23 cellular contexts compared by ENCODE assay signal in the genomic region with DNA sequence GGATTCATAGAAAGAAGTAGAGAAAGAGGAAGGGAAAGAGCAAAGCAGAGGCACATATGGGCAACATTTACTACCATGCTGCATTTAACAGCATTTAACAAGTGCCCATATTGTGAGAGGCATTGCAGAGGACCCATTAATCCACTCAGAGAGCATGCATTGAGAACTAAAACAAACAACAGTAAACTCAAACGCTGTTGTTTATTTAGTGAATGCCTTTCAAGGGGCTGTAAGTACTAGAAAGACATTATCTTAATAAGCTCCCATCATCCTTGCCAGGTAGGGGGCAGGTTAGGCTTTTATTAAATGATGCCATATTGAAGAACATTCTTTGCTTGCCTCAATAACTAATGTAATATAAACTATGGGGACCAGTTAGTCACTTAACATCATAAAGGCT.
DNase-seq lines count a peak whose midpoint lies in the region; ATAC-seq and TF ChIP-seq lines count a peak whose summit lies in the region.
"Had no signal": no experiment of that assay in that cellular context is flagged by ENCODE, and none has a peak within 500 bp of the region (broad histone marks: within the 10 kb centered on the region; RNA-seq: fewer than 3 reads in every experiment).

No MANE protein-coding gene starts in this region.

- H3K9me3 Mint-ChIP-seq in WTC11: 0 out of 2 replicates have a peak, but pooled peaks cover under 1% of the 10 kb centered on the region
- H3K9me3 Mint-ChIP-seq: activated naive CD4-positive, alpha-beta T cell treated with anti-CD3 and anti-CD28 coated beads for 36 hours had no signal

- no peak overlapping the region for H3K27ac Mint-ChIP-seq in WTC11
- H3K27ac Mint-ChIP-seq: activated naive CD4-positive, alpha-beta T cell treated with anti-CD3 and anti-CD28 coated beads for 36 hours; CD14-positive monocyte; stimulated activated naive B cell treated with anti-CD40 and anti-IgM and Interleukin-4, amounts not matched to agents 10 μg/mL and 1 μg/mL and 100 μg/mL, for 72 hours had no signal

- no peaks in the 10 kb centered on the region for H3K4me1 ChIP-seq in HEK293 (ENCODE audit: control insufficient read depth, insufficient read depth, low read length)
- H3K4me1 ChIP-seq in adrenal gland (replicated peaks in 1 of 2): no peaks in the 10 kb centered on the region
- H3K4me1 ChIP-seq: left lung, prostate gland, suprapubic skin had no signal

- H3K36me3 ChIP-seq in HEK293 (ENCODE audit: control insufficient read depth in 2 of 2, insufficient read depth in 1 of 2, low read length in 2 of 2) (no peaks in the 10 kb centered on the region), adrenal gland (replicated peaks in 1 of 2) (no peaks in the 10 kb centered on the region)
- H3K36me3 ChIP-seq: brain microvascular endothelial cell, left lung, neutrophil, prostate gland, suprapubic skin had no signal

- DNase-seq in NCI-H1436 (lab: John Stamatoyannopoulos, UW) (peak; percentile 76), NCI-H345 treated with DMSO at 0.1 percent for 48 hours (lab: John Stamatoyannopoulos, UW; ENCODE audit: unreplicated experiment) (peak; percentile 39), WTC11 (ENCODE audit: low spot score) (no peak), adrenal gland (no peak), mesenteric fat pad (ENCODE audit: low spot score) (no peak)
- DNase-seq: activated CD4-positive, alpha-beta T cell treated with anti-CD3 and anti-CD28 coated beads, Interleukin-2, amount 50 U/mL, for 4 hours; activated naive CD4-positive, alpha-beta T cell treated with anti-CD3 and anti-CD28 coated beads for 36 hours; amniotic stem cell; brain microvascular endothelial cell; Calu3; GM23248; left lung; mesenchymal stem cell; NCI-H526 treated with DMSO at 0.1 percent for 48 hours; stimulated activated CD4-positive, alpha-beta T cell treated with anti-CD3 and anti-CD28 coated beads, Interleukin-4, amount 100 ng/mL, for 4 hours; stimulated activated naive B cell treated with anti-CD40 and anti-IgM and Interleukin-4, amounts not matched to agents 10 μg/mL and 1 μg/mL and 100 μg/mL, for 72 hours had no signal

- peaks cover 11% of the 10 kb centered on the region for H3K4me1 Mint-ChIP-seq in WTC11
- H3K4me1 Mint-ChIP-seq: CD14-positive monocyte; stimulated activated naive B cell treated with anti-CD40 and anti-IgM and Interleukin-4, amounts not matched to agents 10 μg/mL and 1 μg/mL and 100 μg/mL, for 72 hours had no signal

- H3K27me3 Mint-ChIP-seq in WTC11 (ENCODE audit: low read depth): peaks cover 92% of the 10 kb centered on the region
- H3K27me3 Mint-ChIP-seq: stimulated activated naive B cell treated with anti-CD40 and anti-IgM and Interleukin-4, amounts not matched to agents 10 μg/mL and 1 μg/mL and 100 μg/mL, for 72 hours had no signal

- no peaks in the 10 kb centered on the region for H3K36me3 Mint-ChIP-seq in WTC11
- H3K36me3 Mint-ChIP-seq: CD14-positive monocyte; stimulated activated naive B cell treated with anti-CD40 and anti-IgM and Interleukin-4, amounts not matched to agents 10 μg/mL and 1 μg/mL and 100 μg/mL, for 72 hours had no signal

- 4 to 40% (median 11%) methylated on average over 1 of the region's 1 CpG for WGBS in adrenal gland, 4 donors

- no peaks in the 10 kb centered on the region for H3K27me3 ChIP-seq in adrenal gland
- H3K27me3 ChIP-seq: brain microvascular endothelial cell, left lung, neutrophil, suprapubic skin had no signal

- TF ChIP-seq CTCF in HEK293 (tag by site-specific recombination; IDR thresholded peaks at IDR 0.05): no peak
- no peak for TF ChIP-seq CTCF in WTC11 (IDR thresholded peaks at IDR 0.05)
- no peak for TF ChIP-seq CTCF in adrenal gland (IDR thresholded peaks at IDR 0.05)

- POLR2A ChIA-PET in HEK293 (lab: Yijun Ruan, JAX): no interaction called here
- POLR2A ChIA-PET in WTC11 (lab: Charles Lee): no interaction called here

- no peak overlapping the region for H3K4me3 ChIP-seq in HEK293 (ENCODE audit: low read depth, low read length)
- H3K4me3 ChIP-seq in adrenal gland: no peak overlapping the region
- H3K4me3 ChIP-seq: GM23248, left lung, prostate gland, suprapubic skin had no signal

- H3K9me3 ChIP-seq in HEK293 (ENCODE audit: control insufficient read depth, insufficient read depth, low read depth, low read length) (no peaks in the 10 kb centered on the region), adrenal gland (replicated peaks in 1 of 3) (no peaks in the 10 kb centered on the region)
- H3K9me3 ChIP-seq: neutrophil, prostate gland, suprapubic skin had no signal

- intact Hi-C loops in adrenal gland (cut with DNase I): no loop called here

- CTCF ChIA-PET in HEK293 (lab: Yijun Ruan, JAX): interaction anchor here (0.7 kb wide), 1 partner anchor 262 kb away, joined by 3 read pairs; no protein-coding TSS in a partner anchor
- CTCF ChIA-PET in WTC11 (lab: Charles Lee): no interaction called here

- H3K27ac ChIP-seq in HEK293 (ENCODE audit: extremely low read depth, low read depth, low read length) (no peak overlapping the region), adrenal gland (no peak overlapping the region)
- H3K27ac ChIP-seq: brain microvascular endothelial cell, GM23248, left lung, neutrophil, prostate gland, RWPE1, suprapubic skin had no signal

- TF ChIP-seq POLR2A in adrenal gland (IDR thresholded peaks at IDR 0.05): no peak

- peak; percentile 36 for ATAC-seq in WTC11
- ATAC-seq in GM21529 (IDR thresholded peaks at IDR 0.05; ENCODE audit: unreplicated experiment): no peak
- ATAC-seq: left lung; stimulated activated naive B cell treated with anti-CD40 and anti-IgM and Interleukin-4, amounts not matched to agents 10 μg/mL and 1 μg/mL and 100 μg/mL, for 72 hours had no signal

- no peak overlapping the region for H3K4me3 Mint-ChIP-seq in WTC11
- H3K4me3 Mint-ChIP-seq: activated naive CD4-positive, alpha-beta T cell treated with anti-CD3 and anti-CD28 coated beads for 36 hours; CD14-positive monocyte; stimulated activated naive B cell treated with anti-CD40 and anti-IgM and Interleukin-4, amounts not matched to agents 10 μg/mL and 1 μg/mL and 100 μg/mL, for 72 hours had no signal

TF ChIP-seq in HEK293, 187 proteins besides CTCF, POLR2A, EP300 and RAD21 (continues in another document):
- TF ChIP-seq, protein P1, sequence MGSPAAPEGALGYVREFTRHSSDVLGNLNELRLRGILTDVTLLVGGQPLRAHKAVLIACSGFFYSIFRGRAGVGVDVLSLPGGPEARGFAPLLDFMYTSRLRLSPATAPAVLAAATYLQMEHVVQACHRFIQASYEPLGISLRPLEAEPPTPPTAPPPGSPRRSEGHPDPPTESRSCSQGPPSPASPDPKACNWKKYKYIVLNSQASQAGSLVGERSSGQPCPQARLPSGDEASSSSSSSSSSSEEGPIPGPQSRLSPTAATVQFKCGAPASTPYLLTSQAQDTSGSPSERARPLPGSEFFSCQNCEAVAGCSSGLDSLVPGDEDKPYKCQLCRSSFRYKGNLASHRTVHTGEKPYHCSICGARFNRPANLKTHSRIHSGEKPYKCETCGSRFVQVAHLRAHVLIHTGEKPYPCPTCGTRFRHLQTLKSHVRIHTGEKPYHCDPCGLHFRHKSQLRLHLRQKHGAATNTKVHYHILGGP (tag by site-specific recombination; IDR thresholded peaks at IDR 0.05): peak; percentile 91
- TF ChIP-seq, protein P2, sequence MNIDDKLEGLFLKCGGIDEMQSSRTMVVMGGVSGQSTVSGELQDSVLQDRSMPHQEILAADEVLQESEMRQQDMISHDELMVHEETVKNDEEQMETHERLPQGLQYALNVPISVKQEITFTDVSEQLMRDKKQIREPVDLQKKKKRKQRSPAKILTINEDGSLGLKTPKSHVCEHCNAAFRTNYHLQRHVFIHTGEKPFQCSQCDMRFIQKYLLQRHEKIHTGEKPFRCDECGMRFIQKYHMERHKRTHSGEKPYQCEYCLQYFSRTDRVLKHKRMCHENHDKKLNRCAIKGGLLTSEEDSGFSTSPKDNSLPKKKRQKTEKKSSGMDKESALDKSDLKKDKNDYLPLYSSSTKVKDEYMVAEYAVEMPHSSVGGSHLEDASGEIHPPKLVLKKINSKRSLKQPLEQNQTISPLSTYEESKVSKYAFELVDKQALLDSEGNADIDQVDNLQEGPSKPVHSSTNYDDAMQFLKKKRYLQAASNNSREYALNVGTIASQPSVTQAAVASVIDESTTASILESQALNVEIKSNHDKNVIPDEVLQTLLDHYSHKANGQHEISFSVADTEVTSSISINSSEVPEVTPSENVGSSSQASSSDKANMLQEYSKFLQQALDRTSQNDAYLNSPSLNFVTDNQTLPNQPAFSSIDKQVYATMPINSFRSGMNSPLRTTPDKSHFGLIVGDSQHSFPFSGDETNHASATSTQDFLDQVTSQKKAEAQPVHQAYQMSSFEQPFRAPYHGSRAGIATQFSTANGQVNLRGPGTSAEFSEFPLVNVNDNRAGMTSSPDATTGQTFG (tag by site-specific recombination; IDR thresholded peaks at IDR 0.05; ENCODE audit: borderline replicate concordance): no peak

TF ChIP-seq in WTC11, 78 proteins besides CTCF, POLR2A, EP300 and RAD21 (continues in another document):
- TF ChIP-seq, protein P3, sequence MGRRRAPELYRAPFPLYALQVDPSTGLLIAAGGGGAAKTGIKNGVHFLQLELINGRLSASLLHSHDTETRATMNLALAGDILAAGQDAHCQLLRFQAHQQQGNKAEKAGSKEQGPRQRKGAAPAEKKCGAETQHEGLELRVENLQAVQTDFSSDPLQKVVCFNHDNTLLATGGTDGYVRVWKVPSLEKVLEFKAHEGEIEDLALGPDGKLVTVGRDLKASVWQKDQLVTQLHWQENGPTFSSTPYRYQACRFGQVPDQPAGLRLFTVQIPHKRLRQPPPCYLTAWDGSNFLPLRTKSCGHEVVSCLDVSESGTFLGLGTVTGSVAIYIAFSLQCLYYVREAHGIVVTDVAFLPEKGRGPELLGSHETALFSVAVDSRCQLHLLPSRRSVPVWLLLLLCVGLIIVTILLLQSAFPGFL (CRISPR knock-in tag; IDR thresholded peaks at IDR 0.05; ENCODE audit: borderline replicate concordance): no peak

Comparison
In these comparisons a context has a peak if more than half of its experiments do, and no peak if none do; other contexts are left out.
1. DNase-seq: peak in NCI-H1436 (single experiment) and NCI-H345 treated with DMSO at 0.1 percent for 48 hours (single experiment); none in WTC11 (single experiment), adrenal gland (0 of 7) and mesenteric fat pad (single experiment).